13 cellular contexts compared by ENCODE assay signal in the genomic region with DNA sequence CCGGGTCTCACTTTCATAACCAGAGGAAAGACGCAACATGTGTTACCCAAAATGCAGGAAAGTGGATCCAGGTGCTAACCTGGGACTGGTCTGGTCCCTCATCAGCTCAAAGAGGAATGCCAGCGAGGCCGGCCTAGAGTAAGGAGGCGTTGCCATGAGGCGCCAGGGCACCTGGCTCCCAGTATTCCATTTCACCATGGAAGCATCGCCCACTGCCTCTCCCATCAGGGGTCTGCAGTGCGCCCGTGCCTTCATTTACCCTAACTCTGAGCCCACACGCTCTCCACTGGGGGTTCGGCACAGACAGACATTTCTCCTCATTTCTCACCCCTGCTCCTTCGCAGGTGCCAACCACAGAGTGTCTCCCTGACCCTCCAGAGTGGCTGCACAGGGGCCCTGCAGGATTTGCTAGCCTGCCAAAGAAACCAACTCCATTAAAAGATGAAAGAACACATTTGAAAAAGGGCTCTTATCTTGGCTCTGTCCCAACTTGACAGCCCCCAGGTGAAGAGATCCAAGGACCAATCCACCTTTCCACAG.
A peak's percentile ranks its signal among the peaks of the same experiment; 100 is the strongest.
DNase-seq lines count a peak whose midpoint lies in the region; ATAC-seq and TF ChIP-seq lines count a peak whose summit lies in the region.
"Had no signal": no experiment of that assay in that cellular context is flagged by ENCODE, and none has a peak within 500 bp of the region (broad histone marks: within the 10 kb centered on the region; RNA-seq: fewer than 3 reads in every experiment).

No MANE protein-coding gene starts in this region.

- peaks cover 24% of the 10 kb centered on the region for H3K27me3 Mint-ChIP-seq in activated naive CD8-positive, alpha-beta T cell treated with anti-CD3 and anti-CD28 coated beads, Interleukin-2, amount 10 ng/mL, durations not matched to agents 7 days and 5 days
- H3K27me3 Mint-ChIP-seq in activated naive CD8-positive, alpha-beta T cell treated with anti-CD3 and anti-CD28 coated beads, Interleukin-2, amount 50 U/mL, for 24 hours: peaks cover 12% of the 10 kb centered on the region

- no peaks in the 10 kb centered on the region for H3K36me3 ChIP-seq in brain microvascular endothelial cell (replicated peaks)
- no peaks in the 10 kb centered on the region for H3K36me3 ChIP-seq in muscle layer of duodenum (ENCODE audit: control insufficient read depth in 1 of 2, insufficient read depth in 2 of 2, low read length in 2 of 2)
- H3K36me3 ChIP-seq in tibial nerve: no peaks in the 10 kb centered on the region

- TF ChIP-seq CTCF in brain microvascular endothelial cell (IDR thresholded peaks at IDR 0.05; ENCODE audit: low read depth, low read length, missing control alignments): no peak
- no peak for TF ChIP-seq CTCF in tibial nerve (IDR thresholded peaks at IDR 0.05)

- peaks cover 18 to 35% of the 10 kb centered on the region in 2 donors for H3K4me1 ChIP-seq in muscle layer of duodenum (ENCODE audit: control insufficient read depth in 1 of 2, insufficient read depth in 2 of 2, low read length in 2 of 2)
- peaks cover 0 to 81% (median 62%) of the 10 kb centered on the region in 4 donors for H3K4me1 ChIP-seq in tibial nerve

- peaks cover 7% of the 10 kb centered on the region for H3K4me1 Mint-ChIP-seq in activated naive CD8-positive, alpha-beta T cell treated with anti-CD3 and anti-CD28 coated beads, Interleukin-2, amount 10 ng/mL, durations not matched to agents 7 days and 5 days
- peaks cover 13% of the 10 kb centered on the region for H3K4me1 Mint-ChIP-seq in activated naive CD8-positive, alpha-beta T cell treated with anti-CD3 and anti-CD28 coated beads, Interleukin-2, amount 50 U/mL, for 24 hours

- no peaks in the 10 kb centered on the region for H3K9me3 Mint-ChIP-seq in activated naive CD8-positive, alpha-beta T cell treated with anti-CD3 and anti-CD28 coated beads, Interleukin-2, amount 10 ng/mL, durations not matched to agents 7 days and 5 days
- H3K9me3 Mint-ChIP-seq in activated naive CD8-positive, alpha-beta T cell treated with anti-CD3 and anti-CD28 coated beads, Interleukin-2, amount 50 U/mL, for 24 hours: no peaks in the 10 kb centered on the region
- H3K9me3 Mint-ChIP-seq: activated CD4-positive, alpha-beta memory T cell treated with anti-CD3 and anti-CD28 coated beads for 36 hours; activated naive CD4-positive, alpha-beta T cell treated with anti-CD3 and anti-CD28 coated beads, Interleukin-2, amount 10 ng/mL, durations not matched to agents 7 days and 5 days had no signal

- H3K36me3 Mint-ChIP-seq in activated naive CD8-positive, alpha-beta T cell treated with anti-CD3 and anti-CD28 coated beads, Interleukin-2, amount 10 ng/mL, durations not matched to agents 7 days and 5 days: no peaks in the 10 kb centered on the region
- no peaks in the 10 kb centered on the region for H3K36me3 Mint-ChIP-seq in activated naive CD8-positive, alpha-beta T cell treated with anti-CD3 and anti-CD28 coated beads, Interleukin-2, amount 50 U/mL, for 24 hours (ENCODE audit: low read depth)
- H3K36me3 Mint-ChIP-seq: activated CD4-positive, alpha-beta memory T cell treated with anti-CD3 and anti-CD28 coated beads for 36 hours; activated naive CD4-positive, alpha-beta T cell treated with anti-CD3 and anti-CD28 coated beads, Interleukin-2, amount 10 ng/mL, durations not matched to agents 7 days and 5 days had no signal

- TF ChIP-seq POLR2A in tibial nerve (IDR thresholded peaks at IDR 0.05): no peak

- H3K4me3 Mint-ChIP-seq in activated naive CD8-positive, alpha-beta T cell treated with anti-CD3 and anti-CD28 coated beads, Interleukin-2, amount 10 ng/mL, durations not matched to agents 7 days and 5 days: no peak overlapping the region
- no peak overlapping the region for H3K4me3 Mint-ChIP-seq in activated naive CD8-positive, alpha-beta T cell treated with anti-CD3 and anti-CD28 coated beads, Interleukin-2, amount 50 U/mL, for 24 hours
- H3K4me3 Mint-ChIP-seq: activated CD4-positive, alpha-beta memory T cell treated with anti-CD3 and anti-CD28 coated beads for 36 hours; activated naive CD4-positive, alpha-beta T cell treated with anti-CD3 and anti-CD28 coated beads, Interleukin-2, amount 10 ng/mL, durations not matched to agents 7 days and 5 days had no signal

- in situ Hi-C loops in brain microvascular endothelial cell (cut with HindIII; ENCODE audit: low pct_ligation_motif_present, low sequenced_read_pairs): no loop called here

- TF ChIP-seq EP300 in tibial nerve (IDR thresholded peaks at IDR 0.05): no peak

- H3K27me3 ChIP-seq in brain microvascular endothelial cell (replicated peaks): no peaks in the 10 kb centered on the region
- H3K27me3 ChIP-seq in muscle layer of duodenum (ENCODE audit: low read depth, low read length): no peaks in the 10 kb centered on the region
- H3K27me3 ChIP-seq in tibial nerve: no peaks in the 10 kb centered on the region

- POLR2A ChIA-PET in activated naive CD8-positive, alpha-beta T cell treated with anti-CD3 and anti-CD28 coated beads, Interleukin-2, amount 10 ng/mL, durations not matched to agents 7 days and 5 days (lab: Charles Lee): no interaction called here

- WGBS in tibial nerve, 2 donors: 95 to 97% methylated on average over 12 of the region's 12 CpGs

- H3K27ac Mint-ChIP-seq in activated naive CD8-positive, alpha-beta T cell treated with anti-CD3 and anti-CD28 coated beads, Interleukin-2, amount 10 ng/mL, durations not matched to agents 7 days and 5 days: no peak overlapping the region
- H3K27ac Mint-ChIP-seq in activated naive CD8-positive, alpha-beta T cell treated with anti-CD3 and anti-CD28 coated beads, Interleukin-2, amount 50 U/mL, for 24 hours: no peak overlapping the region
- H3K27ac Mint-ChIP-seq: activated CD4-positive, alpha-beta memory T cell treated with anti-CD3 and anti-CD28 coated beads for 36 hours; activated naive CD4-positive, alpha-beta T cell treated with anti-CD3 and anti-CD28 coated beads, Interleukin-2, amount 10 ng/mL, durations not matched to agents 7 days and 5 days had no signal

- no peak overlapping the region for H3K4me3 ChIP-seq in brain microvascular endothelial cell (ENCODE audit: low read depth, low read length)
- H3K4me3 ChIP-seq in muscle layer of duodenum (ENCODE audit: low read depth in 1 of 2, low read length in 2 of 2): no peak overlapping the region
- no peak overlapping the region for H3K4me3 ChIP-seq in tibial nerve

- H3K9me3 ChIP-seq in muscle layer of duodenum (ENCODE audit: control insufficient read depth in 1 of 2, low read length in 2 of 2): no peaks in the 10 kb centered on the region
- H3K9me3 ChIP-seq in tibial nerve: no peaks in the 10 kb centered on the region

- peak; percentile 2 for DNase-seq in activated naive CD8-positive, alpha-beta T cell treated with anti-CD3 and anti-CD28 coated beads, Interleukin-2, amount 10 ng/mL, durations not matched to agents 7 days and 5 days
- DNase-seq in activated naive CD8-positive, alpha-beta T cell treated with anti-CD3 and anti-CD28 coated beads, Interleukin-2, amount 50 U/mL, for 24 hours: no peak
- DNase-seq in brain microvascular endothelial cell (no peak), tibial nerve (ENCODE audit: low spot score in 2 of 2) (no peak), Ammon's horn (ENCODE audit: low spot score) (no peak), CD1c-positive myeloid dendritic cell (ENCODE audit: extremely low spot score) (no peak), middle frontal gyrus (ENCODE audit: extremely low spot score, low spot score) (no peak)
- DNase-seq: activated CD4-positive, alpha-beta memory T cell treated with anti-CD3 and anti-CD28 coated beads for 36 hours; activated naive CD4-positive, alpha-beta T cell treated with anti-CD3 and anti-CD28 coated beads, Interleukin-2, amount 10 ng/mL, durations not matched to agents 7 days and 5 days; DND-41; effector CD8-positive, alpha-beta T cell; NCI-H82 had no signal

- no peak for ATAC-seq in activated naive CD8-positive, alpha-beta T cell treated with anti-CD3 and anti-CD28 coated beads, Interleukin-2, amount 10 ng/mL, durations not matched to agents 7 days and 5 days (ENCODE audit: low read depth)
- ATAC-seq in activated naive CD8-positive, alpha-beta T cell treated with anti-CD3 and anti-CD28 coated beads, Interleukin-2, amount 50 U/mL, for 24 hours: no peak

- H3K27ac ChIP-seq in brain microvascular endothelial cell (peak overlapping the region; percentile 89), muscle layer of duodenum (ENCODE audit: low read length) (peak overlapping the region; percentile 11), tibial nerve (peak overlapping the region in 3 of 4 donors; percentile 46 to 79 (median 77))

Comparison
In these comparisons a context has a peak if more than half of its experiments do, and no peak if none do; other contexts are left out.
1. H3K27ac ChIP-seq: peak in every context shown above with its lines; median percentile 89 in brain microvascular endothelial cell; 77 in tibial nerve; 11 in muscle layer of duodenum.